ENCODE assay signal across 1 cellular context in the genomic region with DNA sequence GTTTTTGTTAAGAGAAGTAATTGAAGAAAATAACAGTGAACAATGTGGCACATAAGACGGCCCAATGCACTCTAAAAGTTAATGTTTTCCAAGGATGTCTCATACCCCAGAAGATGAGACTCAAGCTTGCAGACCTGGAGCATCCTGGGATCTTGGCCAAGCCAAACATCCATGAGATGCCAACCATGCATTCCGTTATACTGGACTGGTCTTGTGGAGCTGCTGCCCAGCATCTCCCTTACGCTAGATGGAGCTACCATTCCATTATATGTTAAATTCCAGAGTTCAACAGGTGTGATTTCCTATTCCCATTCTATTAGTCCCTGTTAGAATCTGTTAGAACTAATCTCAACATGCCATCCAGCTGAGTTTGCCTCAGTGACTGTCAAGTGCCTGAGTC.
TF ChIP-seq lines count a peak whose summit lies in the region.

No MANE protein-coding gene starts in this region.

TF ChIP-seq in SK-N-SH, 30 proteins besides CTCF, POLR2A, EP300 and RAD21 (continued from another document):
- TF ChIP-seq ZBTB33 (IDR thresholded peaks at IDR 0.05; ENCODE audit: borderline replicate concordance, low read depth) = no peak
- TF ChIP-seq ELF1 (IDR thresholded peaks at IDR 0.05) = no peak
- TF ChIP-seq, protein P1, sequence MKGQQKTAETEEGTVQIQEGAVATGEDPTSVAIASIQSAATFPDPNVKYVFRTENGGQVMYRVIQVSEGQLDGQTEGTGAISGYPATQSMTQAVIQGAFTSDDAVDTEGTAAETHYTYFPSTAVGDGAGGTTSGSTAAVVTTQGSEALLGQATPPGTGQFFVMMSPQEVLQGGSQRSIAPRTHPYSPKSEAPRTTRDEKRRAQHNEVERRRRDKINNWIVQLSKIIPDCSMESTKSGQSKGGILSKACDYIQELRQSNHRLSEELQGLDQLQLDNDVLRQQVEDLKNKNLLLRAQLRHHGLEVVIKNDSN (IDR thresholded peaks at IDR 0.05; ENCODE audit: borderline replicate concordance, low read depth) = no peak
- no peak for TF ChIP-seq YY1 (IDR thresholded peaks at IDR 0.05; ENCODE audit: low read depth)
- no peak for TF ChIP-seq FOXM1 (IDR thresholded peaks at IDR 0.05; ENCODE audit: low read depth)
- no peak for TF ChIP-seq GABPA (IDR thresholded peaks at IDR 0.05; ENCODE audit: low read depth)
- TF ChIP-seq FOXJ3 (CRISPR knock-in tag; IDR thresholded peaks at IDR 0.05) = no peak
- TF ChIP-seq, protein P2, sequence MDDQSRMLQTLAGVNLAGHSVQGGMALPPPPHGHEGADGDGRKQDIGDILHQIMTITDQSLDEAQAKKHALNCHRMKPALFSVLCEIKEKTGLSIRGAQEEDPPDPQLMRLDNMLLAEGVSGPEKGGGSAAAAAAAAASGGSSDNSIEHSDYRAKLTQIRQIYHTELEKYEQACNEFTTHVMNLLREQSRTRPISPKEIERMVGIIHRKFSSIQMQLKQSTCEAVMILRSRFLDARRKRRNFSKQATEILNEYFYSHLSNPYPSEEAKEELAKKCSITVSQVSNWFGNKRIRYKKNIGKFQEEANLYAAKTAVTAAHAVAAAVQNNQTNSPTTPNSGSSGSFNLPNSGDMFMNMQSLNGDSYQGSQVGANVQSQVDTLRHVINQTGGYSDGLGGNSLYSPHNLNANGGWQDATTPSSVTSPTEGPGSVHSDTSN (IDR thresholded peaks at IDR 0.05) = peak; percentile 59; the same call in 1 of the 2 replicates
- no peak for TF ChIP-seq POLR2AphosphoS5 (IDR thresholded peaks at IDR 0.05; ENCODE audit: low read depth, low read length)
- TF ChIP-seq GATA2 (CRISPR knock-in tag; IDR thresholded peaks at IDR 0.05) = no peak
- TF ChIP-seq, protein P3, sequence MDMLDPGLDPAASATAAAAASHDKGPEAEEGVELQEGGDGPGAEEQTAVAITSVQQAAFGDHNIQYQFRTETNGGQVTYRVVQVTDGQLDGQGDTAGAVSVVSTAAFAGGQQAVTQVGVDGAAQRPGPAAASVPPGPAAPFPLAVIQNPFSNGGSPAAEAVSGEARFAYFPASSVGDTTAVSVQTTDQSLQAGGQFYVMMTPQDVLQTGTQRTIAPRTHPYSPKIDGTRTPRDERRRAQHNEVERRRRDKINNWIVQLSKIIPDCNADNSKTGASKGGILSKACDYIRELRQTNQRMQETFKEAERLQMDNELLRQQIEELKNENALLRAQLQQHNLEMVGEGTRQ (IDR thresholded peaks at IDR 0.05; ENCODE audit: borderline replicate concordance, low read depth, low read length) = no peak
- TF ChIP-seq SIN3A (IDR thresholded peaks at IDR 0.05; ENCODE audit: borderline replicate concordance, low read depth, low read length) = no peak
- peak; percentile 10; the same call in 1 of the 2 replicates for TF ChIP-seq FOSL2 (IDR thresholded peaks at IDR 0.05; ENCODE audit: borderline replicate concordance, low read depth)
- no peak for TF ChIP-seq IRF3 (IDR thresholded peaks at IDR 0.05; ENCODE audit: low read depth, low read length)
- TF ChIP-seq TEAD4 (IDR thresholded peaks at IDR 0.05; ENCODE audit: borderline replicate concordance, insufficient read depth) = no peak
- TF ChIP-seq RXRA (IDR thresholded peaks at IDR 0.05; ENCODE audit: borderline replicate concordance, low read depth) = no peak
- peak; percentile 86 for TF ChIP-seq NFIC (IDR thresholded peaks at IDR 0.05; ENCODE audit: borderline replicate concordance)
- no peak for TF ChIP-seq NRF1 (IDR thresholded peaks at IDR 0.05; ENCODE audit: low read depth, low read length)
- TF ChIP-seq, protein P4, sequence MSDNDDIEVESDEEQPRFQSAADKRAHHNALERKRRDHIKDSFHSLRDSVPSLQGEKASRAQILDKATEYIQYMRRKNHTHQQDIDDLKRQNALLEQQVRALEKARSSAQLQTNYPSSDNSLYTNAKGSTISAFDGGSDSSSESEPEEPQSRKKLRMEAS (IDR thresholded peaks at IDR 0.05; ENCODE audit: low read depth) = no peak
